Comparison of ENCODE assay signal across 22 cellular contexts in genomic region chr13:40120288-40120687, GRCh38.
DNase-seq lines count a peak whose midpoint lies in the region; ATAC-seq and TF ChIP-seq lines count a peak whose summit lies in the region.
"Had no signal": no experiment of that assay in that cellular context is flagged by ENCODE, and none has a peak within 500 bp of the region (broad histone marks: within the 10 kb centered on the region; RNA-seq: fewer than 3 reads in every experiment).

No MANE protein-coding gene starts in this region.

- TF ChIP-seq CTCF in fibroblast of the aortic adventitia (IDR thresholded peaks at IDR 0.05; ENCODE audit: insufficient read depth, low read length) = no peak

- no peak overlapping the region for H3K9ac ChIP-seq in rectal smooth muscle tissue (ENCODE audit: low read length)
- H3K9ac ChIP-seq: neural progenitor cell had no signal

- ATAC-seq in Right ventricle myocardium inferior = peak; percentile 59
- no peak for ATAC-seq in HG03469 (IDR thresholded peaks at IDR 0.05; ENCODE audit: unreplicated experiment)
- ATAC-seq in HG02938 (IDR thresholded peaks at IDR 0.05; ENCODE audit: unreplicated experiment) = no peak
- ATAC-seq in HG03196 (IDR thresholded peaks at IDR 0.05; ENCODE audit: unreplicated experiment) = no peak
- ATAC-seq: activated CD4-positive, alpha-beta T cell treated with anti-CD3 and anti-CD28 coated beads for 36 hours had no signal

- intact Hi-C loops in Right ventricle myocardium inferior (cut with DNase I) (no loop called here), cardiac septum (cut with DNase I) (no loop called here)

- peak overlapping the region; percentile 24 for H3K27ac ChIP-seq in rectal smooth muscle tissue (ENCODE audit: low read depth, low read length)
- H3K27ac ChIP-seq: neural progenitor cell had no signal

- H3K27me3 ChIP-seq in rectal smooth muscle tissue (ENCODE audit: control insufficient read depth, insufficient read depth, low read length) = no peaks in the 10 kb centered on the region
- H3K27me3 ChIP-seq: neural progenitor cell, sigmoid colon, thyroid gland had no signal

- DNase-seq in Right ventricle myocardium inferior (ENCODE audit: missing footprints) (no peak), cardiac septum (ENCODE audit: low spot score) (no peak), fibroblast of the aortic adventitia (ENCODE audit: low read depth) (peak; percentile 83), NCI-H146 treated with DMSO at 0.1 percent for 48 hours (lab: John Stamatoyannopoulos, UW; ENCODE audit: unreplicated experiment) (no peak)
- DNase-seq: activated CD4-positive, alpha-beta T cell treated with anti-CD3 and anti-CD28 coated beads for 36 hours; activated naive CD4-positive, alpha-beta T cell treated with anti-CD3 and anti-CD28 coated beads, Interleukin-2, amount 10 ng/mL, durations not matched to agents 7 days and 5 days; CD8-positive, alpha-beta memory T cell; central memory CD4-positive, alpha-beta T cell; effector memory CD4-positive, alpha-beta T cell; glutamatergic neuron; NCI-H1048; NCI-H69; sigmoid colon; stimulated activated CD4-positive, alpha-beta T cell treated with anti-CD3 and anti-CD28 coated beads, Interleukin-4, amount 100 ng/mL, for 24 hours; stimulated activated CD8-positive, alpha-beta memory T cell treated with anti-CD3 and anti-CD28 coated beads, Interleukin-4, amount 100 ng/mL, for 48 hours; T1000; thyroid gland had no signal

- H3K4me3 ChIP-seq in fibroblast of the aortic adventitia (ENCODE audit: low read depth, low read length) = no peak overlapping the region
- H3K4me3 ChIP-seq in rectal smooth muscle tissue (ENCODE audit: low read length) = no peak overlapping the region
- H3K4me3 ChIP-seq: neural progenitor cell, sigmoid colon, thyroid gland had no signal

- no peaks in the 10 kb centered on the region for H3K4me1 ChIP-seq in rectal smooth muscle tissue (ENCODE audit: control insufficient read depth, insufficient read depth, low read length)
- H3K4me1 ChIP-seq: neural progenitor cell, sigmoid colon, thyroid gland had no signal

- no peaks in the 10 kb centered on the region for H3K36me3 ChIP-seq in rectal smooth muscle tissue (ENCODE audit: control insufficient read depth, insufficient read depth, low read length)
- H3K36me3 ChIP-seq: neural progenitor cell, sigmoid colon, thyroid gland had no signal
